1 cellular context compared by ENCODE assay signal in genomic region chr11:72821920-72822799, GRCh38.
A peak's percentile ranks its signal among the peaks of the same experiment; 100 is the strongest.
TF ChIP-seq lines count a peak whose summit lies in the region.

No MANE protein-coding gene starts in this region.

TF ChIP-seq in HepG2, 621 proteins besides CTCF, POLR2A, EP300 and RAD21 (continued from another document and continues in another):
- TF ChIP-seq ZNF296 (CRISPR knock-in tag; conservative IDR thresholded peaks at IDR 0.05): no peak
- TF ChIP-seq ARID5B (CRISPR knock-in tag; IDR thresholded peaks at IDR 0.05): 0 out of 2 replicates have a peak, but pooled peaks have one; percentile 8
- no peak for TF ChIP-seq ZKSCAN8 (CRISPR knock-in tag; IDR thresholded peaks at IDR 0.05; ENCODE audit: borderline replicate concordance)
- 0 out of 2 replicates have a peak, but pooled peaks have one; percentile 35 for TF ChIP-seq MAZ (IDR thresholded peaks at IDR 0.05; ENCODE audit: borderline replicate concordance, low read depth, low read length)
- peak; percentile 44; the same call in 1 of the 2 replicates for TF ChIP-seq MAZ (CRISPR knock-in tag; IDR thresholded peaks at IDR 0.05; ENCODE audit: low read depth)
- peak; percentile 99 for TF ChIP-seq MYPOP (CRISPR knock-in tag; IDR thresholded peaks at IDR 0.05)
- TF ChIP-seq ZNF142 (CRISPR knock-in tag; IDR thresholded peaks at IDR 0.05): no peak
- TF ChIP-seq ZNF264 (CRISPR knock-in tag; IDR thresholded peaks at IDR 0.05): no peak
- TF ChIP-seq RARA (CRISPR knock-in tag; IDR thresholded peaks at IDR 0.05): no peak
- no peak for TF ChIP-seq ZBTB7B (CRISPR knock-in tag; IDR thresholded peaks at IDR 0.05)
- 0 out of 2 replicates have a peak, but pooled peaks have one; percentile 32 for TF ChIP-seq ZNF580 (CRISPR knock-in tag; IDR thresholded peaks at IDR 0.05; ENCODE audit: borderline replicate concordance, low read depth)
- no peak for TF ChIP-seq TRAFD1 (CRISPR knock-in tag; IDR thresholded peaks at IDR 0.05; ENCODE audit: borderline replicate concordance)
- no peak for TF ChIP-seq ZBTB25 (CRISPR knock-in tag; IDR thresholded peaks at IDR 0.05)
- no peak for TF ChIP-seq ZFP1 (CRISPR knock-in tag; IDR thresholded peaks at IDR 0.05)
- TF ChIP-seq ZBTB40 (IDR thresholded peaks at IDR 0.05): no peak
- TF ChIP-seq ZBTB40 (CRISPR knock-in tag; IDR thresholded peaks at IDR 0.05): peak; percentile 37; the same call in 1 of the 2 replicates
- TF ChIP-seq NAIF1 (CRISPR knock-in tag; IDR thresholded peaks at IDR 0.05; ENCODE audit: borderline replicate concordance): peak; percentile 100
- TF ChIP-seq CBX5 (CRISPR knock-in tag; IDR thresholded peaks at IDR 0.05; ENCODE audit: borderline replicate concordance): no peak
- no peak for TF ChIP-seq GLMP (CRISPR knock-in tag; IDR thresholded peaks at IDR 0.05; ENCODE audit: borderline replicate concordance)
- TF ChIP-seq SPEN (CRISPR knock-in tag; IDR thresholded peaks at IDR 0.05; ENCODE audit: low read depth): 0 out of 2 replicates have a peak, but pooled peaks have one; percentile 45
- TF ChIP-seq KDM5B (CRISPR knock-in tag; IDR thresholded peaks at IDR 0.05; ENCODE audit: borderline replicate concordance): peak; percentile 72; the same call in 1 of the 2 replicates
- TF ChIP-seq RBFOX2 (IDR thresholded peaks at IDR 0.05; ENCODE audit: low read depth, low read length): peak; percentile 82
- TF ChIP-seq HNRNPH1 (optimal IDR thresholded peaks at IDR 0.05; ENCODE audit: low read depth, low read length): peak; percentile 67
- peak; percentile 74; the same call in 1 of the 2 replicates for TF ChIP-seq ZNF724P (CRISPR knock-in tag; IDR thresholded peaks at IDR 0.05; ENCODE audit: borderline replicate concordance)
- TF ChIP-seq ZBTB14 (CRISPR knock-in tag; IDR thresholded peaks at IDR 0.05): peak; percentile 93
